In genomic region chr17:1122681-1123396, GRCh38 we compare ENCODE assay signal across 8 cellular contexts.
DNase-seq lines count a peak whose midpoint lies in the region; ATAC-seq and TF ChIP-seq lines count a peak whose summit lies in the region.

No MANE protein-coding gene starts in this region.

- no peaks in the 10 kb centered on the region for H3K36me3 ChIP-seq in WERI-Rb-1

- ATAC-seq in GM19463 (IDR thresholded peaks at IDR 0.05; ENCODE audit: unreplicated experiment): no peak

- no peaks in the 10 kb centered on the region for H3K27me3 ChIP-seq in WERI-Rb-1 (ENCODE audit: insufficient read depth, low read depth, severe bottlenecking)

- no peak overlapping the region for H3K4me3 ChIP-seq in WERI-Rb-1 (ENCODE audit: low read depth, low read length)

- in situ Hi-C loops in T47D (cut with HindIII; ENCODE audit: low pct_unique_long_range_greater_than_20kb, low sequenced_read_pairs): no loop called here

- DNase-seq in NCI-H2196 (lab: John Stamatoyannopoulos, UW; ENCODE audit: unreplicated experiment) (peak; percentile 50), NCI-H2196 treated with DMSO at 0.1 percent for 48 hours (lab: John Stamatoyannopoulos, UW; ENCODE audit: unreplicated experiment) (no peak), MV-4-11 (lab: John Stamatoyannopoulos, UW) (peak; percentile 33), WERI-Rb-1 (peak; percentile 87), T47D (ENCODE audit: low read depth in 1 of 2, low spot score in 1 of 2) (peak; percentile 71 to 73), inferior parietal cortex (ENCODE audit: extremely low spot score) (peak; percentile 77)
- DNase-seq in stimulated activated CD4-positive, alpha-beta T cell treated with anti-CD3 and anti-CD28 coated beads, Interleukin-12 subunit alpha, Interleukin-12 subunit beta, amount 100 ng/mL, for 4 hours: peak; percentile 84

- peak; percentile 88 for TF ChIP-seq CTCF in WERI-Rb-1 (IDR thresholded peaks at IDR 0.05; ENCODE audit: low read depth, low read length)

- peak overlapping the region; percentile 24 for H3K27ac ChIP-seq in WERI-Rb-1

- H3K9me3 ChIP-seq in WERI-Rb-1 (ENCODE audit: severe bottlenecking): no peaks in the 10 kb centered on the region
